10 cellular contexts compared by ENCODE assay signal in the genomic region with DNA sequence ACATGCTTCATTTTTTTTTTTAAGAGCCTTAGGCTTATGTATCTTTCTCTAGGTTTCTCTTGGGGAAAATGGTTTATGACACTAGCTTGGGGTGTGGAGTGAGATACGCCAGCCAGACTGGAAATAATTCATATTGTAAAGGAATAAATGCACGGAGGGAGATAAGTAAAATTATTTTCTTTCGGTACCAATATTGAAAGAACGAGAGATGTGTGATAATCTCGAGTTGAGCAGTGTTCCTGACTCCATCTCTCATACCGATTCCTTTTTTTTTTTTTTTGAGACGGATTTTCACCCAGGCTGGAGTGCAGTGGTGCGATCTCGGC. TPM values are rescaled to one million over a fixed set of nuclear protein-coding genes. Genes with fewer than 3 reads are reported as not detected.
DNase-seq lines count a peak whose midpoint lies in the region; ATAC-seq, FAIRE-seq and TF ChIP-seq lines count a peak whose summit lies in the region.
"Had no signal": no experiment of that assay in that cellular context is flagged by ENCODE, and none has a peak within 500 bp of the region (broad histone marks: within the 10 kb centered on the region; RNA-seq: fewer than 3 reads in every experiment).

No MANE protein-coding gene starts in this region.

- H2AFZ ChIP-seq in astrocyte (ENCODE audit: low read depth, low read length) (peak overlapping the region; percentile 98), HepG2 (ENCODE audit: low read length) (no peak overlapping the region)

- H3K4me3 ChIP-seq in astrocyte (ENCODE audit: insufficient read depth, low read depth, low read length) (peak overlapping the region; percentile 89), HepG2 (replicated peaks in 1 of 3; ENCODE audit: insufficient read depth in 1 of 3, low read depth in 2 of 3, low read length in 3 of 3) (peak overlapping the region; percentile 84 to 93 (median 89)), thymus (ENCODE audit: low read length) (peak overlapping the region; percentile 94)

- no peak for TF ChIP-seq EP300 in HepG2 (IDR thresholded peaks at IDR 0.05; ENCODE audit: low read depth in 2 of 2, low read length in 2 of 2)
- TF ChIP-seq EP300 in HepG2 (CRISPR knock-in tag; IDR thresholded peaks at IDR 0.05; ENCODE audit: borderline replicate concordance): no peak

- DNase-seq in activated CD8-positive, alpha-beta memory T cell treated with anti-CD3 and anti-CD28 coated beads, Interleukin-2, amount 10 ng/mL, durations not matched to agents 7 days and 5 days: no peak
- DNase-seq in activated CD8-positive, alpha-beta memory T cell treated with anti-CD3 and anti-CD28 coated beads, Interleukin-2, amount 50 U/mL, for 48 hours: no peak
- no peak for DNase-seq in astrocyte (ENCODE audit: low read depth)
- DNase-seq in HepG2 (ENCODE audit: low spot score): no peak
- no peak for DNase-seq in HuH-7.5 (ENCODE audit: low spot score)
- no peak for DNase-seq in COLO668 (lab: John Stamatoyannopoulos, UW; ENCODE audit: unreplicated experiment)

- no peak for ATAC-seq in activated CD8-positive, alpha-beta memory T cell treated with anti-CD3 and anti-CD28 coated beads, Interleukin-2, amount 10 ng/mL, durations not matched to agents 7 days and 5 days
- ATAC-seq in HepG2 (no peak), HG02642 (IDR thresholded peaks at IDR 0.05; ENCODE audit: poor library complexity, unreplicated experiment) (no peak)

- H3K4me1 Mint-ChIP-seq in activated CD8-positive, alpha-beta memory T cell treated with anti-CD3 and anti-CD28 coated beads, Interleukin-2, amount 10 ng/mL, durations not matched to agents 7 days and 5 days: peaks cover 66% of the 10 kb centered on the region
- H3K4me1 Mint-ChIP-seq in astrocyte (ENCODE audit: low read depth, unreplicated experiment): peaks cover 28% of the 10 kb centered on the region

- H3K9me3 Mint-ChIP-seq in activated CD8-positive, alpha-beta memory T cell treated with anti-CD3 and anti-CD28 coated beads, Interleukin-2, amount 10 ng/mL, durations not matched to agents 7 days and 5 days (ENCODE audit: low read depth): no peaks in the 10 kb centered on the region
- no peaks in the 10 kb centered on the region for H3K9me3 Mint-ChIP-seq in astrocyte (ENCODE audit: unreplicated experiment)

- CTCF ChIA-PET in activated CD8-positive, alpha-beta memory T cell treated with anti-CD3 and anti-CD28 coated beads, Interleukin-2, amount 10 ng/mL, durations not matched to agents 7 days and 5 days (lab: Charles Lee): interaction anchor here (0.7 to 1.4 kb wide), 6 partner anchors 10 to 50 kb away, joined by 3 to 5 read pairs (median 4); no protein-coding TSS in a partner anchor
- CTCF ChIA-PET in HepG2 (lab: Yijun Ruan, JAX; ENCODE audit: low intra/inter-chr PET ratio, low total read pairs): no interaction called here

- H3K4me1 ChIP-seq in astrocyte (ENCODE audit: insufficient read depth, low read length) (no peaks in the 10 kb centered on the region), HepG2 (ENCODE audit: insufficient read depth, low read length) (peaks cover 25% of the 10 kb centered on the region), thymus (ENCODE audit: control insufficient read depth, insufficient read depth, low read length) (peaks cover 11% of the 10 kb centered on the region)

- in situ Hi-C loops in HepG2 (cut with HindIII; ENCODE audit: extremely low pct_ligation_motif_present, low pct_unique_long_range_greater_than_20kb): no loop called here

- peak overlapping the region; percentile 98 for H3K27ac Mint-ChIP-seq in activated CD8-positive, alpha-beta memory T cell treated with anti-CD3 and anti-CD28 coated beads, Interleukin-2, amount 10 ng/mL, durations not matched to agents 7 days and 5 days
- H3K27ac Mint-ChIP-seq in astrocyte (ENCODE audit: unreplicated experiment): peak overlapping the region; percentile 97

- TF ChIP-seq CTCF in astrocyte (IDR thresholded peaks at IDR 0.05; ENCODE audit: insufficient read depth, low read depth, low read length) (no peak), HepG2 (CRISPR knock-in tag; IDR thresholded peaks at IDR 0.05) (no peak)

- POLR2A ChIA-PET in HepG2 (lab: Yijun Ruan, JAX): no interaction called here

- H3K4me2 ChIP-seq in astrocyte (ENCODE audit: low read length): peak overlapping the region; percentile 94
- H3K4me2 ChIP-seq in HepG2 (ENCODE audit: low read depth, low read length): peak overlapping the region; percentile 83

- TF ChIP-seq RAD21 in HepG2 (CRISPR knock-in tag; IDR thresholded peaks at IDR 0.05): no peak

- H3K9ac ChIP-seq in astrocyte (ENCODE audit: low read length) (peak overlapping the region; percentile 91), HepG2 (ENCODE audit: insufficient read depth, low read depth, low read length) (peak overlapping the region; percentile 76)

- 62% methylated on average over 9 of the region's 9 CpGs for WGBS in HepG2 (ENCODE audit: low lambda C conversion rate)
- 13% methylated on average over 9 of the region's 9 CpGs for WGBS in thymus

- intact Hi-C loops in HepG2 (cut with micrococcal nuclease; ENCODE audit: unreplicated experiment): loop anchor here (2.0 kb wide), 2 partner anchors 15 to 33 kb away; no protein-coding TSS in a partner anchor

- BruUV-seq in HepG2 (replicated peaks; lab: Mats Ljungman, UMichigan): TSS peak; percentile 56

- peaks cover 60% of the 10 kb centered on the region for H3K79me2 ChIP-seq in astrocyte (ENCODE audit: insufficient read depth, low read length)
- peaks cover 38% of the 10 kb centered on the region for H3K79me2 ChIP-seq in HepG2 (ENCODE audit: insufficient read depth, low read length)

- no peaks in the 10 kb centered on the region for H3K9me3 ChIP-seq in astrocyte (ENCODE audit: insufficient read depth, low read depth, low read length)
- no peaks in the 10 kb centered on the region for H3K9me3 ChIP-seq in HepG2 (ENCODE audit: low read length)
- no peaks in the 10 kb centered on the region for H3K9me3 ChIP-seq in thymus (ENCODE audit: control insufficient read depth)

- TF ChIP-seq POLR2A in HepG2 (IDR thresholded peaks at IDR 0.05; ENCODE audit: insufficient read depth in 1 of 2, low read depth in 2 of 2, low read length in 2 of 2): no peak

- peaks cover 47% of the 10 kb centered on the region for H3K36me3 Mint-ChIP-seq in activated CD8-positive, alpha-beta memory T cell treated with anti-CD3 and anti-CD28 coated beads, Interleukin-2, amount 10 ng/mL, durations not matched to agents 7 days and 5 days
- H3K36me3 Mint-ChIP-seq in astrocyte (ENCODE audit: low read depth, unreplicated experiment): no peaks in the 10 kb centered on the region

- H3K27me3 Mint-ChIP-seq in activated CD8-positive, alpha-beta memory T cell treated with anti-CD3 and anti-CD28 coated beads, Interleukin-2, amount 10 ng/mL, durations not matched to agents 7 days and 5 days: no peaks in the 10 kb centered on the region
- H3K27me3 Mint-ChIP-seq in astrocyte (ENCODE audit: low read depth, unreplicated experiment): no peaks in the 10 kb centered on the region

- peak overlapping the region; percentile 82 for H3K27ac ChIP-seq in astrocyte (ENCODE audit: low read depth, low read length)
- H3K27ac ChIP-seq in HepG2 (ENCODE audit: extremely low read length, insufficient read depth, low read length): peak overlapping the region; percentile 78
- peak overlapping the region; percentile 96 for H3K27ac ChIP-seq in thymus (ENCODE audit: low read depth)

- H3K4me3 Mint-ChIP-seq in activated CD8-positive, alpha-beta memory T cell treated with anti-CD3 and anti-CD28 coated beads, Interleukin-2, amount 10 ng/mL, durations not matched to agents 7 days and 5 days: peak overlapping the region; percentile 99
- peak overlapping the region; percentile 99 for H3K4me3 Mint-ChIP-seq in astrocyte (ENCODE audit: unreplicated experiment)

- H4K20me1 ChIP-seq in astrocyte (ENCODE audit: insufficient read depth, low read length) (peaks cover 53% of the 10 kb centered on the region), HepG2 (ENCODE audit: insufficient read depth, low read length) (peaks cover 10% of the 10 kb centered on the region; the same call in 1 of the 2 replicates)

- H3K27me3 ChIP-seq in astrocyte (ENCODE audit: insufficient read depth, low read length) (no peaks in the 10 kb centered on the region), HepG2 (ENCODE audit: control insufficient read depth in 1 of 2, insufficient read depth in 2 of 2, low read length in 2 of 2) (no peaks in the 10 kb centered on the region), thymus (ENCODE audit: control insufficient read depth, insufficient read depth) (no peaks in the 10 kb centered on the region)

- FAIRE-seq in astrocyte (lab: Jason Lieb, UNC): no peak
- no peak for FAIRE-seq in HepG2 (lab: Jason Lieb, UNC)
- FAIRE-seq: colon, D721Med had no signal

- H3K36me3 ChIP-seq in astrocyte (ENCODE audit: insufficient read depth, low read length): no peaks in the 10 kb centered on the region
- H3K36me3 ChIP-seq in HepG2 (replicated peaks in 1 of 2; ENCODE audit: control insufficient read depth in 1 of 2, insufficient read depth in 2 of 2, low read length in 2 of 2): no peaks in the 10 kb centered on the region
- no peaks in the 10 kb centered on the region for H3K36me3 ChIP-seq in thymus (ENCODE audit: control insufficient read depth, insufficient read depth)

RNA-seq across cellular contexts. Expression of a gene that starts 1.3 kb away (rescaled TPM):
- 100 to 1,000 TPM; 194 to 225 TPM for total RNA-seq in activated CD8-positive, alpha-beta memory T cell treated with anti-CD3 and anti-CD28 coated beads, Interleukin-2, amount 10 ng/mL, durations not matched to agents 7 days and 5 days
- 70.1 and 79.1 TPM in 2 replicates for total RNA-seq in astrocyte
- 19.2 and 36.4 TPM in 2 replicates for total RNA-seq in HepG2 (2016; rRNA removed; fragmentation: Illumina TruSeq; extraction: Trizol)
- 6.8 and 7.9 TPM in 2 replicates for total RNA-seq in HepG2 (2016; cell fraction: cytosol; rRNA removed; fragmentation: Illumina TruSeq; extraction: Trizol; ENCODE audit: low read depth)
- total RNA-seq in HepG2 (2016; cell fraction: insoluble cytoplasmic fraction; rRNA removed; fragmentation: Illumina TruSeq; extraction: Trizol): 18.4 and 35.5 TPM in 2 replicates
- total RNA-seq in HepG2 (2016; cell fraction: membrane; rRNA removed; fragmentation: Illumina TruSeq; extraction: Trizol): 15.2 and 17.0 TPM in 2 replicates
- 21.0 and 22.1 TPM in 2 replicates for total RNA-seq in HepG2 (2016; cell fraction: nucleus; rRNA removed; fragmentation: Illumina TruSeq; extraction: Trizol)
- 6.8 and 8.5 TPM in 2 replicates for polyA plus RNA-seq in HepG2 (2011; rRNA removed)
- polyA plus RNA-seq in HepG2 (2011; cell fraction: cytosol; rRNA removed): 4.3 and 6.7 TPM in 2 replicates
- 4.7 and 6.9 TPM in 2 replicates for polyA plus RNA-seq in HepG2 (2011; cell fraction: nucleus; rRNA removed)
- polyA plus RNA-seq in HepG2 (2012): 17.8 and 18.0 TPM in 2 replicates
- 3.1 and 3.2 TPM in 2 replicates for polyA plus RNA-seq in HepG2 (2016; cell fraction: cytosol; fragmentation: Illumina TruSeq; extraction: Trizol; ENCODE audit: low read depth)
- polyA plus RNA-seq in HepG2 (2016; cell fraction: insoluble cytoplasmic fraction; fragmentation: Illumina TruSeq; extraction: Trizol; ENCODE audit: low read depth): 30.8 and 31.3 TPM in 2 replicates
- polyA plus RNA-seq in HepG2 (2016; cell fraction: membrane; fragmentation: Illumina TruSeq; extraction: Trizol; ENCODE audit: low read depth): 6.1 and 8.6 TPM in 2 replicates
- 17.1 and 18.4 TPM in 2 replicates for polyA plus RNA-seq in HepG2 (2016; cell fraction: nucleus; fragmentation: Illumina TruSeq; extraction: Trizol; ENCODE audit: insufficient read depth, low read depth)
- 7.8 and 18.7 TPM in 2 replicates for polyA minus RNA-seq in HepG2 (2011; rRNA and poly(A)+ RNA removed; ENCODE audit: low replicate concordance)
- 15.8 and 16.6 TPM in 2 replicates for polyA minus RNA-seq in HepG2 (2011; cell fraction: cytosol; rRNA and poly(A)+ RNA removed)
- 14.9 and 23.4 TPM in 2 replicates for polyA minus RNA-seq in HepG2 (2011; cell fraction: nucleus; rRNA and poly(A)+ RNA removed)
- polyA plus RNA-seq in thymus: 14.7 TPM
